18 cellular contexts compared by ENCODE assay signal in genomic region chr12:64293654-64294364, GRCh38.
DNase-seq lines count a peak whose midpoint lies in the region; ATAC-seq and TF ChIP-seq lines count a peak whose summit lies in the region.
"Had no signal": no experiment of that assay in that cellular context is flagged by ENCODE, and none has a peak within 500 bp of the region (broad histone marks: within the 10 kb centered on the region; RNA-seq: fewer than 3 reads in every experiment).

No MANE protein-coding gene starts in this region.

- no peaks in the 10 kb centered on the region for H3K36me3 ChIP-seq in iPS-18a (ENCODE audit: control insufficient read depth, low read depth, low read length)

- peaks cover 0 to 1% (median 0%) of the 10 kb centered on the region in 6 donors for H3K9me3 Mint-ChIP-seq in immature natural killer cell
- H3K9me3 Mint-ChIP-seq: neural crest cell had no signal

- no peaks in the 10 kb centered on the region for H3K27me3 ChIP-seq in iPS-18a (ENCODE audit: control insufficient read depth, insufficient read depth, low read length)

- ATAC-seq in GM18505 (IDR thresholded peaks at IDR 0.05; ENCODE audit: unreplicated experiment) (peak; percentile 46), HG02870 (IDR thresholded peaks at IDR 0.05; ENCODE audit: unreplicated experiment) (peak; percentile 48), GM18861 (IDR thresholded peaks at IDR 0.05; ENCODE audit: unreplicated experiment) (no peak), GM21723 (IDR thresholded peaks at IDR 0.05; ENCODE audit: unreplicated experiment) (no peak)
- ATAC-seq: esophagus mucosa had no signal

- H3K27me3 Mint-ChIP-seq in immature natural killer cell (ENCODE audit: low read depth in 3 of 3): peaks cover 0 to 11% (median 1%) of the 10 kb centered on the region in 3 donors
- H3K27me3 Mint-ChIP-seq: brain had no signal

- H3K4me3 ChIP-seq in iPS-18a (ENCODE audit: low read length): peak overlapping the region; percentile 13

- H3K36me3 Mint-ChIP-seq in immature natural killer cell: no peaks in the 10 kb centered on the region
- H3K36me3 Mint-ChIP-seq: activated naive CD4-positive, alpha-beta T cell treated with anti-CD3 and anti-CD28 coated beads, Interleukin-2, amount 50 U/mL, for 72 hours; brain had no signal

- no peaks in the 10 kb centered on the region for H3K4me1 ChIP-seq in iPS-18a (ENCODE audit: control insufficient read depth, low read depth, low read length)

- H3K4me1 Mint-ChIP-seq in immature natural killer cell: no peaks in the 10 kb centered on the region
- H3K4me1 Mint-ChIP-seq: brain had no signal

- no peak overlapping the region for H3K27ac Mint-ChIP-seq in immature natural killer cell
- H3K27ac Mint-ChIP-seq: activated naive CD4-positive, alpha-beta T cell treated with anti-CD3 and anti-CD28 coated beads, Interleukin-2, amount 50 U/mL, for 72 hours; brain had no signal

- no peak overlapping the region for H3K27ac ChIP-seq in iPS-18a (ENCODE audit: low read length)

- no peak overlapping the region for H3K9ac ChIP-seq in iPS-18a (ENCODE audit: low read length)

- no peaks in the 10 kb centered on the region for H3K9me3 ChIP-seq in iPS-18a (ENCODE audit: control insufficient read depth, low read depth, low read length)

- no peak for TF ChIP-seq POLR2A in GM18505 (IDR thresholded peaks at IDR 0.05; ENCODE audit: borderline replicate concordance, extremely low read depth, insufficient read depth, insufficient read length)

- H3K4me3 Mint-ChIP-seq in immature natural killer cell: no peak overlapping the region
- H3K4me3 Mint-ChIP-seq: brain had no signal

- DNase-seq in NOMO-1 treated with dmso at 0.1 percent for 144 hours (lab: John Stamatoyannopoulos, UW; ENCODE audit: unreplicated experiment) (peak; percentile 61), immature natural killer cell (no peak), hippocampal formation (lab: John Stamatoyannopoulos, UW) (no peak)
- DNase-seq: activated CD4-positive, alpha-beta T cell treated with anti-CD3 and anti-CD28 coated beads, Interleukin-2, amount 50 U/mL, for 1 hour; activated T-cell treated with anti-CD3 and anti-CD28 coated beads, Interleukin-2, amount 50 U/mL, for 1 hour; MM.1S; NCI-H2081 treated with DMSO at 0.1 percent for 48 hours; NCI-H774; SHP77 treated with DMSO at 0.1 percent for 48 hours had no signal

Comparison
In these comparisons a context has a peak if more than half of its experiments do, and no peak if none do; other contexts are left out.
1. ATAC-seq: peak in GM18505 (single experiment) and HG02870 (single experiment); none in GM18861 (single experiment) and GM21723 (single experiment).